ENCODE assay signal across 18 cellular contexts in the genomic region with DNA sequence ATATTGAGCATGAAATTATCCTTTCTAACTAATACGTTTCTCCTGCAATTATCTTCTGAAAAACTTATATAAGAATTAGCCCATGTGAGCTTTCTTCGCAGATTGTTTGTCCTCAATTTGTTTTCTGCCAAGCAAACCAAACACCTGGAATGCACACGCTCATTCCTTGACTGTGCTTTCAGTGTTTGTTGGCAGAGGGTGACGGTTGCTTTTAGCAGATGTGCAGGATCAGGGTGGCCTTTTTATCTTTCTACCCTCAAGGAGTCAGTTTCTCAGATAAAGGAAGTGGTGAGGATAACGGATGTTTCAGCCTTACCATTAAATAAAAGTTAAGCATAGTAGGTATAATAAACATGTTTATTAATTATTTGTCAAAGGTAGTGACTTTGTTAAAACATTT. TPM values are rescaled to one million over a fixed set of nuclear protein-coding genes. Genes with fewer than 3 reads are reported as not detected.
DNase-seq lines count a peak whose midpoint lies in the region; ATAC-seq, FAIRE-seq and TF ChIP-seq lines count a peak whose summit lies in the region.
"Had no signal": no experiment of that assay in that cellular context is flagged by ENCODE, and none has a peak within 500 bp of the region (broad histone marks: within the 10 kb centered on the region; RNA-seq: fewer than 3 reads in every experiment).

No MANE protein-coding gene starts in this region.

- H2BK20ac ChIP-seq in H1 (ENCODE audit: low read length) = no peak overlapping the region

- H3K9me2 ChIP-seq in SK-N-SH = no peaks in the 10 kb centered on the region

- H3K18ac ChIP-seq in H1 (ENCODE audit: extremely low read depth, low read length) = no peak overlapping the region

- no peak overlapping the region for H2AK5ac ChIP-seq in H1 (ENCODE audit: low read depth, low read length)

- CTCF ChIA-PET in SK-N-SH (lab: Yijun Ruan, JAX) = no interaction called here
- CTCF ChIA-PET in H1 (lab: Charles Lee; ENCODE audit: partially characterized antibody) = no interaction called here

- no peak for FAIRE-seq in H1 (lab: Jason Lieb, UNC)

- no peak overlapping the region for H3K4ac ChIP-seq in H1 (replicated peaks; ENCODE audit: insufficient read length, low read depth, low read length)

- peaks cover 8% of the 10 kb centered on the region for H3F3A ChIP-seq in SK-N-SH (replicated peaks; ENCODE audit: insufficient read depth)

- no peak overlapping the region for H2AFZ ChIP-seq in SK-N-SH (ENCODE audit: low read depth)
- peak overlapping the region; percentile 92; the same call in 1 of the 2 replicates for H2AFZ ChIP-seq in H1 (ENCODE audit: low read length)

- no peak for ATAC-seq in SK-N-SH treated with all-trans-retinoic acid at 6 μM for 48 hours
- ATAC-seq in omental fat pad (ENCODE audit: low FRiP score) = no peak
- ATAC-seq in HG03280 (IDR thresholded peaks at IDR 0.05; ENCODE audit: unreplicated experiment) = no peak
- no peak for ATAC-seq in GM21515 (IDR thresholded peaks at IDR 0.05; ENCODE audit: unreplicated experiment)

- no peaks in the 10 kb centered on the region for H3K36me3 ChIP-seq in SK-N-SH (replicated peaks in 1 of 2; ENCODE audit: control insufficient read depth in 1 of 2, insufficient read depth in 2 of 2, low read length in 1 of 2)
- H3K36me3 ChIP-seq in H1 (ENCODE audit: control insufficient read depth in 2 of 4, insufficient read depth in 4 of 4, low read length in 3 of 4) = no peaks in the 10 kb centered on the region
- H3K36me3 ChIP-seq in H7 (replicated peaks; ENCODE audit: control insufficient read depth, insufficient read depth, low read length) = no peaks in the 10 kb centered on the region
- H3K36me3 ChIP-seq: SJCRH30 had no signal

- no peaks in the 10 kb centered on the region for H3K23me2 ChIP-seq in H1 (ENCODE audit: low read depth, low read length)

- no peaks in the 10 kb centered on the region for H4K20me1 ChIP-seq in SK-N-SH (ENCODE audit: insufficient read depth)
- no peaks in the 10 kb centered on the region for H4K20me1 ChIP-seq in H1 (replicated peaks in 1 of 2; ENCODE audit: control insufficient read depth in 1 of 2, insufficient read depth in 2 of 2, low read length in 2 of 2)

- H3K4me2 ChIP-seq in SK-N-SH (no peak overlapping the region), H1 (ENCODE audit: insufficient read depth in 1 of 2, low read depth in 2 of 2, low read length in 2 of 2) (no peak overlapping the region)

- WGBS in SK-N-SH (ENCODE audit: low lambda C conversion rate) = 79% methylated on average over 5 of the region's 5 CpGs
- 87% methylated on average over 5 of the region's 5 CpGs; no CpG with 5 or more reads in 1 of the 2 experiments for WGBS in H1 (ENCODE audit: extremely low coverage in 1 of 2, insufficient coverage in 1 of 2, insufficient read length in 1 of 2, insufficient replicate concordance in 2 of 2, low coverage in 1 of 2, low lambda C conversion rate in 2 of 2, missing lambda C conversion rate in 1 of 2), 2 experiments

- no peak overlapping the region for H2BK5ac ChIP-seq in H1 (ENCODE audit: low read depth, low read length)

- H3K4me3 ChIP-seq in SK-N-SH (ENCODE audit: low read depth in 2 of 2, low read length in 1 of 2) (no peak overlapping the region), H1 (ENCODE audit: extremely low read depth in 1 of 4, insufficient read depth in 2 of 4, low read depth in 3 of 4, low read length in 4 of 4) (no peak overlapping the region), H7 (ENCODE audit: insufficient read depth, low read depth, low read length) (no peak overlapping the region)
- H3K4me3 ChIP-seq: SJCRH30 had no signal

- no peak overlapping the region for H4K8ac ChIP-seq in H1 (ENCODE audit: extremely low read depth, insufficient read depth, low read length)

- H3K79me1 ChIP-seq in H1 (ENCODE audit: low read depth, low read length) = no peaks in the 10 kb centered on the region

- DNase-seq in SK-N-SH = no peak
- peak; percentile 72 for DNase-seq in OCI-M1 (lab: John Stamatoyannopoulos, UW)
- no peak for DNase-seq in H1 (ENCODE audit: low read depth in 1 of 2, low spot score in 2 of 2)
- DNase-seq in omental fat pad (ENCODE audit: low spot score) = no peak
- DNase-seq in H7 = no peak
- DNase-seq: Caco-2, H9, NCI-H187 treated with DMSO at 0.1 percent for 48 hours, NCI-H510A, SJCRH30 had no signal

- H3K23ac ChIP-seq in H1 (ENCODE audit: insufficient read length) = no peak overlapping the region

- no peak overlapping the region for H2BK120ac ChIP-seq in H1 (replicated peaks; ENCODE audit: low read depth, low read length)

- peaks cover 0 to 3% of the 10 kb centered on the region in 2 experiments; a peak in 1 of 4 replicates for H3K4me1 ChIP-seq in SK-N-SH (ENCODE audit: control insufficient read depth in 1 of 2, insufficient read depth in 2 of 2, low read depth in 1 of 2, low read length in 1 of 2)
- no peaks in the 10 kb centered on the region for H3K4me1 ChIP-seq in H1 (replicated peaks in 1 of 4; ENCODE audit: control insufficient read depth in 3 of 4, insufficient read depth in 4 of 4, low read length in 3 of 4)
- H3K4me1 ChIP-seq: Caco-2 had no signal

- TF ChIP-seq POLR2A in H1 (IDR thresholded peaks at IDR 0.05; ENCODE audit: control extremely low read depth in 1 of 2, low read depth in 2 of 2, low read length in 2 of 2) = no peak

- no peak overlapping the region for H2BK15ac ChIP-seq in H1 (ENCODE audit: low read length)

- TF ChIP-seq EP300 in SK-N-SH (IDR thresholded peaks at IDR 0.05; ENCODE audit: borderline replicate concordance in 1 of 2, low read depth in 1 of 2, low read length in 1 of 2) = no peak
- no peak for TF ChIP-seq EP300 in H1 (IDR thresholded peaks at IDR 0.05; ENCODE audit: borderline replicate concordance in 1 of 2, low read depth in 2 of 2, low read length in 2 of 2)

- H4K91ac ChIP-seq in H1 (replicated peaks; ENCODE audit: insufficient read length, low read length) = no peak overlapping the region

- no peak overlapping the region for H2BK12ac ChIP-seq in H1 (ENCODE audit: low read depth, low read length)

- H3K79me2 ChIP-seq in SK-N-SH (ENCODE audit: insufficient read depth) (no peaks in the 10 kb centered on the region; the same call in 1 of the 2 replicates), H1 (ENCODE audit: control insufficient read depth in 1 of 2, insufficient read depth in 2 of 2, low read length in 2 of 2) (no peaks in the 10 kb centered on the region)

- H3K9me3 ChIP-seq in SK-N-SH = no peaks in the 10 kb centered on the region
- H3K9me3 ChIP-seq in H1 (ENCODE audit: insufficient read depth in 2 of 2, low read depth in 1 of 2, low read length in 1 of 2) = no peaks in the 10 kb centered on the region
- H3K9me3 ChIP-seq: Caco-2, SJCRH30 had no signal

- H3K27me3 ChIP-seq in SK-N-SH (ENCODE audit: insufficient read depth) (no peaks in the 10 kb centered on the region), H1 (replicated peaks in 1 of 4; ENCODE audit: control insufficient read depth in 3 of 4, extremely low read depth in 1 of 4, insufficient read depth in 3 of 4, low read length in 3 of 4) (no peaks in the 10 kb centered on the region), H7 (ENCODE audit: control insufficient read depth, insufficient read depth, low read length) (no peaks in the 10 kb centered on the region)
- H3K27me3 ChIP-seq: SJCRH30 had no signal

- no peak overlapping the region for H3K9ac ChIP-seq in SK-N-SH
- H3K9ac ChIP-seq in H1 (replicated peaks in 1 of 4; ENCODE audit: extremely low read depth in 1 of 4, low read depth in 3 of 4, low read length in 3 of 4) = no peak overlapping the region

- TF ChIP-seq RAD21 in SK-N-SH (IDR thresholded peaks at IDR 0.05; ENCODE audit: low read length) (no peak), H1 (IDR thresholded peaks at IDR 0.05 in 1 of 2, conservative IDR thresholded peaks at IDR 0.05 in 1 of 2; ENCODE audit: low read depth in 2 of 2, low read length in 2 of 2) (no peak)

- H3K27ac ChIP-seq in SK-N-SH (ENCODE audit: low read depth in 2 of 2, low read length in 1 of 2) = no peak overlapping the region
- H3K27ac ChIP-seq in H1 (ENCODE audit: low read depth, low read length) = no peak overlapping the region
- H3K27ac ChIP-seq: C4-2B, SJCRH30 had no signal

- H3K14ac ChIP-seq in H1 (ENCODE audit: insufficient read length) = no peak overlapping the region

- POLR2A ChIA-PET in SK-N-SH (lab: Yijun Ruan, JAX) (no interaction called here), H1 (lab: Charles Lee; ENCODE audit: partially characterized antibody) (no interaction called here)

- no peak overlapping the region for H4K5ac ChIP-seq in H1 (ENCODE audit: insufficient read length, low read depth, low read length)

- H3K56ac ChIP-seq in H1 (replicated peaks; ENCODE audit: insufficient read length, low read depth, low read length) = no peak overlapping the region

- no peak for TF ChIP-seq CTCF in SK-N-SH (IDR thresholded peaks at IDR 0.05)
- TF ChIP-seq CTCF in H1 (IDR thresholded peaks at IDR 0.05; ENCODE audit: control extremely low read depth in 1 of 3, insufficient read depth in 1 of 3, low read depth in 1 of 3, low read length in 3 of 3) = no peak
- TF ChIP-seq CTCF in omental fat pad (IDR thresholded peaks at IDR 0.05) = no peak

TF ChIP-seq in SK-N-SH, 30 proteins besides CTCF, POLR2A, EP300 and RAD21:
- TF ChIP-seq FOXM1 (IDR thresholded peaks at IDR 0.05; ENCODE audit: low read depth) = no peak
- peak; percentile 14; the same call in 1 of the 2 replicates for TF ChIP-seq GATA2 (CRISPR knock-in tag; IDR thresholded peaks at IDR 0.05)

TF ChIP-seq in SK-N-SH treated with all-trans-retinoic acid at 6 μM for 48 hours, 23 proteins besides CTCF, POLR2A, EP300 and RAD21 (continues in another document):
- TF ChIP-seq ZNF8 (CRISPR knock-in tag; IDR thresholded peaks at IDR 0.05) = no peak
- no peak for TF ChIP-seq ZNF70 (CRISPR knock-in tag; IDR thresholded peaks at IDR 0.05)
- no peak for TF ChIP-seq ARNTL (CRISPR knock-in tag; IDR thresholded peaks at IDR 0.05; ENCODE audit: borderline replicate concordance, low read depth)

TF ChIP-seq in H1, 55 proteins besides CTCF, POLR2A, EP300 and RAD21 (continues in another document):
- TF ChIP-seq ASH2L (IDR thresholded peaks at IDR 0.05; ENCODE audit: low read length) (no peak), GABPA (IDR thresholded peaks at IDR 0.05; ENCODE audit: borderline replicate concordance, insufficient read depth, low read length) (no peak)

RNA-seq across cellular contexts. Expression of gene ARPP21, which starts 15.1 kb away (rescaled TPM):
- polyA plus RNA-seq in SK-N-SH (2012; rRNA removed) (1.4 and 1.6 TPM in 2 replicates), H1 (2011; rRNA removed) (not detected in 2 replicates)
- polyA plus RNA-seq in SK-N-SH (2012; cell fraction: cytosol; rRNA removed) = 1.2 TPM in 2 replicates
- 2.9 TPM in 2 replicates for polyA plus RNA-seq in SK-N-SH (2012; cell fraction: nucleus; rRNA removed)
- not detected in 2 replicates for total RNA-seq in H1 (2021; fragmentation: NEBNext Ultra II Directional; extraction: Animal tissue kit (Norgen Biotek cat#: 25700))
- polyA plus RNA-seq in H1 (2011; cell fraction: cytosol; rRNA removed) = not detected
- polyA plus RNA-seq in H1 (2011; cell fraction: nucleus; rRNA removed) = not detected
- not detected in 4 replicates for polyA plus RNA-seq in H1 (2012, experiment 1 of 2)
- not detected for polyA plus RNA-seq in H1 (2012, experiment 2 of 2)
- polyA plus RNA-seq in H1 (2013, experiment 1 of 2) = not detected
- 0.11 TPM for polyA plus RNA-seq in H1 (2013, experiment 2 of 2)
- not detected in 2 replicates for polyA minus RNA-seq in H1 (2011; rRNA and poly(A)+ RNA removed)
- not detected for polyA minus RNA-seq in H1 (2011; cell fraction: cytosol; rRNA and poly(A)+ RNA removed)
- not detected for polyA minus RNA-seq in H1 (2011; cell fraction: nucleus; rRNA and poly(A)+ RNA removed)
- 1 to 10 TPM in 1 of 4 donors, under 1 TPM in 1, not detected in 2; 0.28 to 1.6 TPM for total RNA-seq in omental fat pad
- total RNA-seq in H7 (2014; rRNA removed; shearing (Covaris generic)) = not detected in 2 replicates
- total RNA-seq: A172, Caco-2, H9, HT1080, M059J, RPMI7951 had no signal
